Comparison of ENCODE assay signal across 14 cellular contexts in the genomic region with DNA sequence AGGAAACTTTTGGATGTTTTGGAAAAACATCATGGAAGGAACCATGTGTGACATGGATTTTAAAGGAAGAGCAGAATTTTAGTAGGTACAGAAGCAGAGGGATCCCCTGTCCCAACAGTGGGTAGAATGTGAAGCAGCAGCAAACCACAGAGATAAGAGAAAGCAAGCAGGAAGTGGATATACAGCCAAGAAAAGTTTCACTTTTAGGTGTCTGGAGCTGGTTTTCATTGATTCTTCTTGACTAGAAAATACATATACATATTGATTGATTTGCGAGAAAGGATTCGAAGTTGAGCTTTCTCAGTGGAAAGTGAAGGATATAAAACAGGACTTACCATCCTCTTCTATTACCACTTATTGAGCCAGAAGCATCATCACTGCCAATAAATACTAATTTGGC.
DNase-seq lines count a peak whose midpoint lies in the region; ATAC-seq and TF ChIP-seq lines count a peak whose summit lies in the region.
"Had no signal": no experiment of that assay in that cellular context is flagged by ENCODE, and none has a peak within 500 bp of the region (broad histone marks: within the 10 kb centered on the region; RNA-seq: fewer than 3 reads in every experiment).

No MANE protein-coding gene starts in this region.

- peak; percentile 42 for ATAC-seq in GM18873 (IDR thresholded peaks at IDR 0.05; ENCODE audit: low FRiP score, unreplicated experiment)
- peak; percentile 43 for ATAC-seq in HG02571 (IDR thresholded peaks at IDR 0.05; ENCODE audit: unreplicated experiment)
- peak; percentile 40 for ATAC-seq in HG03520 (IDR thresholded peaks at IDR 0.05; ENCODE audit: unreplicated experiment)
- ATAC-seq: T-helper 17 cell had no signal

- H3K27me3 ChIP-seq in BLaER1 treated with 17β-estradiol and CSF1 and Interleukin-3, amounts not matched to agents 10 nM and 100 nM: no peaks in the 10 kb centered on the region
- H3K27me3 ChIP-seq in PC-9 (ENCODE audit: insufficient read depth, low read depth): no peaks in the 10 kb centered on the region

- peaks cover 10 to 41% (median 32%) of the 10 kb centered on the region in 10 experiments; a peak in 19 of 20 replicates for H3K4me1 ChIP-seq in BLaER1 treated with 17β-estradiol and CSF1 and Interleukin-3, amounts not matched to agents 10 nM and 100 nM
- no peaks in the 10 kb centered on the region for H3K4me1 ChIP-seq in PC-9 (replicated peaks; ENCODE audit: insufficient read depth)

- TF ChIP-seq CTCF in RWPE1 (conservative IDR thresholded peaks at IDR 0.05; ENCODE audit: low read depth): no peak
- TF ChIP-seq CTCF in PC-9 (conservative IDR thresholded peaks at IDR 0.05): no peak

- no peak overlapping the region for H2AFZ ChIP-seq in PC-9

- no peaks in the 10 kb centered on the region for H3K9me2 ChIP-seq in PC-9 (ENCODE audit: insufficient read depth)

- CTCF ChIA-PET in RWPE1 (lab: Yijun Ruan, JAX) (interaction anchor here (0.5 kb wide), 1 partner anchor 81 kb away, joined by 3 read pairs; no protein-coding TSS in a partner anchor), PC-9 (lab: Charles Lee) (no interaction called here)

- intact Hi-C loops in PC-9 (cut with micrococcal nuclease; ENCODE audit: unreplicated experiment): no loop called here

- DNase-seq in caudate nucleus (lab: John Stamatoyannopoulos, UW) (no peak), NCI-H510A (lab: John Stamatoyannopoulos, UW) (no peak), RWPE1 (ENCODE audit: low spot score) (no peak), PC-9 (no peak)
- DNase-seq: activated CD4-positive, alpha-beta T cell treated with anti-CD3 and anti-CD28 coated beads, Interleukin-2, amount 10 ng/mL, durations not matched to agents 24 days and 14 days; anterior cingulate cortex; naive B cell; retina; stimulated activated CD4-positive, alpha-beta T cell treated with anti-CD3 and anti-CD28 coated beads, Interleukin-2, amount 100 ng/mL, for 48 hours; T-helper 17 cell had no signal

- BruUV-seq in PC-9 (replicated peaks; lab: Mats Ljungman, UMichigan): no TSS peak

- H3K9me3 ChIP-seq in BLaER1 treated with 17β-estradiol and CSF1 and Interleukin-3, amounts not matched to agents 10 nM and 100 nM (replicated peaks in 1 of 11): peaks cover 0 to 6% (median 0%) of the 10 kb centered on the region in 11 experiments; a peak in 1 of 22 replicates
- no peaks in the 10 kb centered on the region for H3K9me3 ChIP-seq in PC-9 (ENCODE audit: insufficient read depth, low read depth)

- H3K27ac ChIP-seq in BLaER1 treated with 17β-estradiol and CSF1 and Interleukin-3, amounts not matched to agents 10 nM and 100 nM: no peak overlapping the region
- H3K27ac ChIP-seq in caudate nucleus (ENCODE audit: low read depth, low read length) (no peak overlapping the region), RWPE1 (no peak overlapping the region), PC-9 (no peak overlapping the region)

- H3K36me3 ChIP-seq in BLaER1 treated with 17β-estradiol and CSF1 and Interleukin-3, amounts not matched to agents 10 nM and 100 nM: no peaks in the 10 kb centered on the region
- H3K36me3 ChIP-seq in PC-9 (ENCODE audit: low read depth): no peaks in the 10 kb centered on the region

- no peak overlapping the region for H3K9ac ChIP-seq in BLaER1 treated with 17β-estradiol and CSF1 and Interleukin-3, amounts not matched to agents 10 nM and 100 nM

- H4K20me1 ChIP-seq in BLaER1 treated with 17β-estradiol and CSF1 and Interleukin-3, amounts not matched to agents 10 nM and 100 nM: no peaks in the 10 kb centered on the region
- H4K20me1 ChIP-seq in PC-9 (ENCODE audit: insufficient read depth): no peaks in the 10 kb centered on the region

- POLR2A ChIA-PET in RWPE1 (lab: Yijun Ruan, JAX; ENCODE audit: low non-redundant PET): no interaction called here
- POLR2A ChIA-PET in PC-9 (lab: Charles Lee; ENCODE audit: unreplicated experiment): no interaction called here

- H3F3A ChIP-seq in PC-9 (ENCODE audit: insufficient read depth, low read depth): no peaks in the 10 kb centered on the region

- peak overlapping the region in 9 of 11 experiments; percentile 11 to 79 (median 71); a peak in 17 of 22 replicates for H3K4me2 ChIP-seq in BLaER1 treated with 17β-estradiol and CSF1 and Interleukin-3, amounts not matched to agents 10 nM and 100 nM
- H3K4me2 ChIP-seq in PC-9: no peak overlapping the region

- no peak overlapping the region for H3K4me3 ChIP-seq in BLaER1 treated with 17β-estradiol and CSF1 and Interleukin-3, amounts not matched to agents 10 nM and 100 nM
- no peak overlapping the region for H3K4me3 ChIP-seq in PC-9

- no peaks in the 10 kb centered on the region for H3K79me2 ChIP-seq in PC-9 (ENCODE audit: low read depth)
